Comparison of ENCODE assay signal across 8 cellular contexts in genomic region chr15:71440479-71441071, GRCh38.
A peak's percentile ranks its signal among the peaks of the same experiment; 100 is the strongest.
DNase-seq lines count a peak whose midpoint lies in the region; ATAC-seq, FAIRE-seq and TF ChIP-seq lines count a peak whose summit lies in the region.

No MANE protein-coding gene starts in this region.

- peak; percentile 67 for DNase-seq in G401 (ENCODE audit: low spot score)
- peak; percentile 18 for DNase-seq in NCI-H1092 (lab: John Stamatoyannopoulos, UW)
- DNase-seq in SKM-1 treated with dmso at 0.1 percent for 144 hours (lab: John Stamatoyannopoulos, UW; ENCODE audit: unreplicated experiment) = peak; percentile 42
- peak; percentile 79 for DNase-seq in small intestine

- 0 to 2% methylated on average over 3 of the region's 3 CpGs for WGBS in gastroesophageal sphincter (ENCODE audit: low coverage in 1 of 2), 2 donors
- 0 to 2% (median 0%) methylated on average over 3 of the region's 3 CpGs for WGBS in small intestine, 3 donors

- H3K4me1 ChIP-seq in gastroesophageal sphincter = peaks cover 0 to 15% (median 0%) of the 10 kb centered on the region in 3 donors
- no peaks in the 10 kb centered on the region for H3K4me1 ChIP-seq in small intestine (ENCODE audit: control insufficient read depth in 2 of 2, insufficient read depth in 1 of 2, low read depth in 1 of 2, low read length in 1 of 2)

- H3K36me3 ChIP-seq in gastroesophageal sphincter = no peaks in the 10 kb centered on the region
- peaks cover 0 to 2% of the 10 kb centered on the region in 2 donors for H3K36me3 ChIP-seq in small intestine (ENCODE audit: control insufficient read depth in 2 of 2, insufficient read depth in 2 of 2, low read length in 2 of 2)

- no peak for TF ChIP-seq POLR2A in gastroesophageal sphincter (IDR thresholded peaks at IDR 0.05)

- in situ Hi-C loops in G401 (cut with HindIII; ENCODE audit: low sequenced_read_pairs) = no loop called here

- H3K9me3 ChIP-seq in gastroesophageal sphincter (no peaks in the 10 kb centered on the region), small intestine (ENCODE audit: control insufficient read depth, low read depth) (no peaks in the 10 kb centered on the region)

- H3K27ac ChIP-seq in gastroesophageal sphincter (no peak overlapping the region), small intestine (ENCODE audit: low read depth in 1 of 2, low read length in 1 of 2) (no peak overlapping the region)

- H3K27me3 ChIP-seq in gastroesophageal sphincter = no peaks in the 10 kb centered on the region
- H3K27me3 ChIP-seq in small intestine (ENCODE audit: control insufficient read depth in 2 of 2, insufficient read depth in 2 of 2, low read length in 2 of 2) = no peaks in the 10 kb centered on the region

- FAIRE-seq in small intestine (lab: Jason Lieb, UNC) = no peak

- TF ChIP-seq EP300 in gastroesophageal sphincter (IDR thresholded peaks at IDR 0.05) = no peak

- H3K4me3 ChIP-seq in gastroesophageal sphincter = no peak overlapping the region
- H3K4me3 ChIP-seq in small intestine (ENCODE audit: low read depth in 1 of 2, low read length in 2 of 2) = no peak overlapping the region

- ATAC-seq in gastroesophageal sphincter (no peak), HG02938 (IDR thresholded peaks at IDR 0.05; ENCODE audit: unreplicated experiment) (no peak), HG03439 (IDR thresholded peaks at IDR 0.05; ENCODE audit: unreplicated experiment) (no peak), HG02642 (IDR thresholded peaks at IDR 0.05; ENCODE audit: poor library complexity, unreplicated experiment) (no peak)

- peak; percentile 39 to 85 (median 74) for TF ChIP-seq CTCF in gastroesophageal sphincter (IDR thresholded peaks at IDR 0.05)

Comparison
In these comparisons a context has a peak if more than half of its experiments do, and no peak if none do; other contexts are left out.
1. DNase-seq: peak in every context shown above with its lines; median percentile 79 in small intestine; 67 in G401; 42 in SKM-1 treated with dmso at 0.1 percent for 144 hours; 18 in NCI-H1092.